Comparison of ENCODE assay signal across 7 cellular contexts in the genomic region with DNA sequence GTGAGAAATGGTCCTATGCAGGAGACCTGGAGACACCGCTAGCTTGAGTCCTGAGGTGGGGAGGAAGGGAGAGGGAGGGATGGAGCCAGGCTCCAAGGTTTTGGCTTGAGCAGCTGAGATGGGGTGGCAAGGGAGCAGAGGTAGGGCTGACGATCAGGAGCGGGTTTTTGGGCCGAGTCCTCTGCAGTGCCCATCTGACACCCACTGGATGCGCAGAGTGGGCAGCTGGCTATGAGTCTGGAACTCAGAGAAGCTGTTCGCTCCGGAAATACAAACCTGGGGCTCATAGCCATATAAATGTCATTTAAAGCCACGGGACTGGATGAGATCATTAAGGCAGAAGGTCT. TPM values are rescaled to one million over a fixed set of nuclear protein-coding genes. Genes with fewer than 3 reads are reported as not detected.
DNase-seq lines count a peak whose midpoint lies in the region; ATAC-seq lines count a peak whose summit lies in the region.

No MANE protein-coding gene starts in this region.

- H3K9me3 Mint-ChIP-seq in activated naive CD4-positive, alpha-beta T cell treated with anti-CD3 and anti-CD28 coated beads, Interleukin-2, amount 50 U/mL, for 72 hours, result no peaks in the 10 kb centered on the region

- no peaks in the 10 kb centered on the region for H3K36me3 Mint-ChIP-seq in activated naive CD4-positive, alpha-beta T cell treated with anti-CD3 and anti-CD28 coated beads, Interleukin-2, amount 50 U/mL, for 72 hours

- H3K27me3 ChIP-seq in iPS-18a (ENCODE audit: control insufficient read depth, insufficient read depth, low read length), result peaks cover 29% of the 10 kb centered on the region
- no peaks in the 10 kb centered on the region for H3K27me3 ChIP-seq in stomach smooth muscle (ENCODE audit: control insufficient read depth in 1 of 2, insufficient read depth in 2 of 2, low read length in 2 of 2)

- peak overlapping the region; percentile 80 to 84 for H3K27ac Mint-ChIP-seq in activated naive CD4-positive, alpha-beta T cell treated with anti-CD3 and anti-CD28 coated beads, Interleukin-2, amount 50 U/mL, for 72 hours

- H3K36me3 ChIP-seq in iPS-18a (ENCODE audit: control insufficient read depth, low read depth, low read length) (no peaks in the 10 kb centered on the region), stomach smooth muscle (ENCODE audit: control insufficient read depth in 2 of 2, insufficient read depth in 2 of 2, low read length in 2 of 2) (no peaks in the 10 kb centered on the region)

- H3K9me3 ChIP-seq in iPS-18a (ENCODE audit: control insufficient read depth, low read depth, low read length) (no peaks in the 10 kb centered on the region), stomach smooth muscle (ENCODE audit: control insufficient read depth in 2 of 2, low read length in 2 of 2) (no peaks in the 10 kb centered on the region)

- peak; percentile 1 for ATAC-seq in HG02571 (IDR thresholded peaks at IDR 0.05; ENCODE audit: unreplicated experiment)
- ATAC-seq in activated naive CD4-positive, alpha-beta T cell treated with anti-CD3 and anti-CD28 coated beads, Interleukin-2, amount 50 U/mL, for 72 hours, result no peak
- no peak for ATAC-seq in HG03135 (IDR thresholded peaks at IDR 0.05; ENCODE audit: unreplicated experiment)
- ATAC-seq in HG02610 (IDR thresholded peaks at IDR 0.05; ENCODE audit: unreplicated experiment), result no peak

- no peak for DNase-seq in activated naive CD4-positive, alpha-beta T cell treated with anti-CD3 and anti-CD28 coated beads, Interleukin-2, amount 50 U/mL, for 72 hours (ENCODE audit: low spot score in 2 of 2)
- DNase-seq in SHP77 (lab: John Stamatoyannopoulos, UW), result no peak

- H3K4me1 ChIP-seq in iPS-18a (ENCODE audit: control insufficient read depth, low read depth, low read length) (peaks cover 16% of the 10 kb centered on the region), stomach smooth muscle (ENCODE audit: control insufficient read depth, insufficient read depth, low read length) (peaks cover 43% of the 10 kb centered on the region)

- H3K27ac ChIP-seq in iPS-18a (ENCODE audit: low read length) (no peak overlapping the region), stomach smooth muscle (ENCODE audit: low read length) (peak overlapping the region; percentile 92)

- H3K9ac ChIP-seq in iPS-18a (ENCODE audit: low read length), result peak overlapping the region; percentile 25
- peak overlapping the region; percentile 62 to 87 for H3K9ac ChIP-seq in stomach smooth muscle (ENCODE audit: low read length in 2 of 2)

- peak overlapping the region; percentile 82 for H3K4me3 ChIP-seq in iPS-18a (ENCODE audit: low read length)
- peak overlapping the region; percentile 71 to 77 for H3K4me3 ChIP-seq in stomach smooth muscle (ENCODE audit: low read length in 2 of 2)

RNA-seq across cellular contexts. Expression of a gene that starts 0.5 kb away (rescaled TPM):
- total RNA-seq in activated naive CD4-positive, alpha-beta T cell treated with anti-CD3 and anti-CD28 coated beads, Interleukin-2, amount 50 U/mL, for 72 hours, result 10 to 100 TPM; 12.4 to 21.2 TPM

RNA-seq across cellular contexts. Expression of a gene that starts 19.7 kb away (rescaled TPM):
- total RNA-seq in activated naive CD4-positive, alpha-beta T cell treated with anti-CD3 and anti-CD28 coated beads, Interleukin-2, amount 50 U/mL, for 72 hours, result 10 to 100 TPM; 74.3 to 75.7 TPM
